In the genomic region with DNA sequence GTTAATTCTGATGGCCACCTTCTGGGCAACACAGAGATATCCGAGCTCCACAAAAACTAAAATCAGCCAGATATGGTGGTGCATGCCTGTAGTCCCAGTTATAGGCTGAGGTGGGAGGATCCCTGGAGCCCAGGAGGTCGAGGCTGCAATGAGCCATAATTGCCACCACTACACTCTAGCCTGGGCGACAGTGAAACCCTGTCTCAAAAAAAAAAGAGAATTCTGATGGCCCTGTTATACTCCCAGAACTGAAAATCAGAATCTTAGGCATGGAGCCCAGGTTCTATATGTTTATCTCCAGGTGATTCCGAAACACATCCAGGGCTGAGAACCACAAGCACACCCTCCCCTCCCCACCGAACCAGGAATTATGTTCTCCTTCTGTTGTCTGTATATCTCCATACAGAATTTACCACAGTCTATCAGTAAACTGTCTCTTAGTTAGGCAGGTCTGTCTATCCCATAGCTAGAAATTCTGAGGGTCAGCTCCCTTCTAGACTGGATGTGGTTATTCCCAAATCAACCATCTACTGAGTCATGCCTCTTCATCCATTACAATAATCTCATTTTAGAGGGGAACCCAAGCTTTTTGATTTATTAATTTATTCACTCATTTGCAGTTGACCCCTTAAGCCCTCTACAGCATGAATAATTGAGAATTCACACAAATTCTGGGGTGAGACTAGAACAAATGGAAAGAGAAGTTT, we compare ENCODE assay signal across 12 cellular contexts. TPM values are rescaled to one million over a fixed set of nuclear protein-coding genes. Genes with fewer than 3 reads are reported as not detected.
A peak's percentile ranks its signal among the peaks of the same experiment; 100 is the strongest.
DNase-seq lines count a peak whose midpoint lies in the region; ATAC-seq, FAIRE-seq and TF ChIP-seq lines count a peak whose summit lies in the region.
"Had no signal": no experiment of that assay in that cellular context is flagged by ENCODE, and none has a peak within 500 bp of the region (broad histone marks: within the 10 kb centered on the region; RNA-seq: fewer than 3 reads in every experiment).

No MANE protein-coding gene starts in this region.

- dilution Hi-C loops in keratinocyte (cut with MboI; ENCODE audit: extremely low pct_ligation_motif_present, low sequenced_read_pairs) = no loop called here

- no peak overlapping the region for H3K9ac ChIP-seq in keratinocyte (ENCODE audit: control insufficient read depth, extremely low read depth, insufficient read depth, low read length)

- no peak for FAIRE-seq in keratinocyte (lab: Jason Lieb, UNC)

- H2AFZ ChIP-seq in keratinocyte (ENCODE audit: control insufficient read depth, low read length) = no peak overlapping the region

- H3K27me3 ChIP-seq in right atrium auricular region = no peaks in the 10 kb centered on the region
- H3K27me3 ChIP-seq in keratinocyte (ENCODE audit: control insufficient read depth, extremely low read depth, insufficient read depth, low read length) = no peaks in the 10 kb centered on the region
- no peaks in the 10 kb centered on the region for H3K27me3 ChIP-seq in upper lobe of right lung
- H3K27me3 ChIP-seq: cardiac muscle cell had no signal

- H3K9me3 ChIP-seq in right atrium auricular region (no peaks in the 10 kb centered on the region), keratinocyte (ENCODE audit: control insufficient read depth, low read depth, low read length) (no peaks in the 10 kb centered on the region), upper lobe of right lung (no peaks in the 10 kb centered on the region)

- H3K4me3 ChIP-seq in right atrium auricular region = no peak overlapping the region
- peak overlapping the region in 1 of 3 experiments; percentile 28 for H3K4me3 ChIP-seq in keratinocyte (ENCODE audit: control insufficient read depth in 2 of 3, extremely low read depth in 1 of 3, insufficient read depth in 2 of 3, low read depth in 1 of 3, low read length in 3 of 3)
- H3K4me3 ChIP-seq in upper lobe of right lung = no peak overlapping the region
- H3K4me3 ChIP-seq: cardiac muscle cell had no signal

- DNase-seq in cardiac septum (ENCODE audit: low spot score) (peak; percentile 1), right atrium auricular region (ENCODE audit: low spot score) (no peak), keratinocyte (ENCODE audit: low read depth, low spot score) (no peak), upper lobe of right lung (no peak), hippocampal formation (lab: John Stamatoyannopoulos, UW) (no peak), NCI-H1417 treated with DMSO at 0.1 percent for 48 hours (lab: John Stamatoyannopoulos, UW) (no peak)
- peak; percentile 0 for DNase-seq in activated CD8-positive, alpha-beta memory T cell treated with anti-CD3 and anti-CD28 coated beads, Interleukin-2, amount 50 U/mL, for 4 hours
- DNase-seq: MM.1S, NCI-H446, RPMI8226 had no signal

- no peak overlapping the region for H3K27ac ChIP-seq in right atrium auricular region
- H3K27ac ChIP-seq in keratinocyte (ENCODE audit: control insufficient read depth, insufficient read depth, low read length) = peak overlapping the region; percentile 47
- H3K27ac ChIP-seq in upper lobe of right lung = peak overlapping the region; percentile 61
- H3K27ac ChIP-seq: cardiac muscle cell had no signal

- ATAC-seq in upper lobe of right lung = no peak
- no peak for ATAC-seq in HG02588 (IDR thresholded peaks at IDR 0.05; ENCODE audit: unreplicated experiment)

- peaks cover 2% of the 10 kb centered on the region for H3K9me1 ChIP-seq in keratinocyte (ENCODE audit: control insufficient read depth, extremely low read depth, insufficient read depth, low read length)

- TF ChIP-seq CTCF in right atrium auricular region (IDR thresholded peaks at IDR 0.05) = no peak
- TF ChIP-seq CTCF in keratinocyte (optimal IDR thresholded peaks at IDR 0.05 in 1 of 3, IDR thresholded peaks at IDR 0.05 in 1 of 3, conservative IDR thresholded peaks at IDR 0.05 in 1 of 3; ENCODE audit: extremely low read depth in 1 of 3, insufficient read depth in 2 of 3, low read length in 3 of 3) = no peak
- TF ChIP-seq CTCF in upper lobe of right lung (IDR thresholded peaks at IDR 0.05) = no peak

- peak overlapping the region; percentile 12 for H3K4me2 ChIP-seq in keratinocyte (ENCODE audit: control insufficient read depth, extremely low read depth, insufficient read depth, low read depth, low read length)

- intact Hi-C loops in cardiac septum (cut with DNase I) (no loop called here), upper lobe of right lung (cut with DNase I) (no loop called here)

- H3K4me1 ChIP-seq in right atrium auricular region (peaks cover 0 to 4% of the 10 kb centered on the region in 2 donors), keratinocyte (ENCODE audit: control insufficient read depth, extremely low read depth, insufficient read depth, low read length) (peaks cover 22% of the 10 kb centered on the region), upper lobe of right lung (peaks cover 57% of the 10 kb centered on the region)

- no peaks in the 10 kb centered on the region for H3K36me3 ChIP-seq in right atrium auricular region
- no peaks in the 10 kb centered on the region for H3K36me3 ChIP-seq in keratinocyte (ENCODE audit: control insufficient read depth in 2 of 2, extremely low read depth in 1 of 2, insufficient read depth in 2 of 2, low read length in 2 of 2)
- H3K36me3 ChIP-seq in upper lobe of right lung = no peaks in the 10 kb centered on the region
- H3K36me3 ChIP-seq: cardiac muscle cell had no signal

- no peaks in the 10 kb centered on the region for H4K20me1 ChIP-seq in keratinocyte (ENCODE audit: control insufficient read depth, extremely low read depth, insufficient read depth, low read length)

- H3K79me2 ChIP-seq in keratinocyte (ENCODE audit: control insufficient read depth, insufficient read depth, low read length) = no peaks in the 10 kb centered on the region

RNA-seq across cellular contexts. Expression of gene CCND3, which starts 24.8 kb away (rescaled TPM):
- total RNA-seq in cardiac septum = 33.5 TPM
- total RNA-seq in right atrium auricular region = 100 to 1,000 TPM in 1 of 2 donors, 10 to 100 TPM in 1; 78.7 to 129 TPM
- 37.3 to 58.9 TPM (median 37.4 TPM) in 3 replicates for polyA plus RNA-seq in keratinocyte
- 2.1 TPM for polyA plus RNA-seq in keratinocyte (2011; ENCODE audit: low read depth)
- polyA plus RNA-seq in keratinocyte (2011; cell fraction: cytosol; rRNA removed) = 34.4 and 52.8 TPM in 2 replicates
- 31.4 and 32.6 TPM in 2 replicates for polyA plus RNA-seq in keratinocyte (2011; cell fraction: nucleus; rRNA removed)
- polyA plus RNA-seq in keratinocyte (2012; ENCODE audit: low replicate concordance) = 20.7 and 62.5 TPM in 2 replicates
- polyA minus RNA-seq in keratinocyte = 29.1 to 65.9 TPM (median 39.1 TPM) in 3 replicates
- polyA minus RNA-seq in keratinocyte (2011; cell fraction: cytosol; rRNA and poly(A)+ RNA removed) = 76.7 TPM
- polyA minus RNA-seq in keratinocyte (2011; cell fraction: nucleus; rRNA and poly(A)+ RNA removed) = 16.4 and 18.1 TPM in 2 replicates
- 186 TPM for total RNA-seq in upper lobe of right lung

RNA-seq across cellular contexts. Expression of gene BYSL, which starts 45.1 kb away (rescaled TPM):
- 11.3 TPM for total RNA-seq in cardiac septum
- 1 to 10 TPM; 3.0 to 7.6 TPM for total RNA-seq in right atrium auricular region
- polyA plus RNA-seq in keratinocyte = 34.3 to 39.2 TPM (median 34.5 TPM) in 3 replicates
- 38.2 TPM for polyA plus RNA-seq in keratinocyte (2011; ENCODE audit: low read depth)
- polyA plus RNA-seq in keratinocyte (2011; cell fraction: cytosol; rRNA removed) = 31.3 and 32.8 TPM in 2 replicates
- 36.9 and 43.6 TPM in 2 replicates for polyA plus RNA-seq in keratinocyte (2011; cell fraction: nucleus; rRNA removed)
- 27.9 and 36.3 TPM in 2 replicates for polyA plus RNA-seq in keratinocyte (2012; ENCODE audit: low replicate concordance)
- polyA minus RNA-seq in keratinocyte = 29.8 to 54.3 TPM (median 30.2 TPM) in 3 replicates
- 23.2 TPM for polyA minus RNA-seq in keratinocyte (2011; cell fraction: cytosol; rRNA and poly(A)+ RNA removed)
- 15.5 and 20.5 TPM in 2 replicates for polyA minus RNA-seq in keratinocyte (2011; cell fraction: nucleus; rRNA and poly(A)+ RNA removed)
- total RNA-seq in upper lobe of right lung = 11.6 TPM

RNA-seq across cellular contexts. Expression of gene MED20, which starts 45.4 kb away (rescaled TPM):
- 16.5 TPM for total RNA-seq in cardiac septum
- total RNA-seq in right atrium auricular region = 1 to 10 TPM; 8.6 to 8.8 TPM
- 34.0 to 37.5 TPM (median 34.8 TPM) in 3 replicates for polyA plus RNA-seq in keratinocyte
- polyA plus RNA-seq in keratinocyte (2011; ENCODE audit: low read depth) = 6.9 TPM
- polyA plus RNA-seq in keratinocyte (2011; cell fraction: cytosol; rRNA removed) = 29.3 and 45.5 TPM in 2 replicates
- polyA plus RNA-seq in keratinocyte (2011; cell fraction: nucleus; rRNA removed) = 39.8 and 44.8 TPM in 2 replicates
- 17.0 and 28.1 TPM in 2 replicates for polyA plus RNA-seq in keratinocyte (2012; ENCODE audit: low replicate concordance)
- polyA minus RNA-seq in keratinocyte = 42.2 to 43.7 TPM (median 42.3 TPM) in 3 replicates
- 26.7 TPM for polyA minus RNA-seq in keratinocyte (2011; cell fraction: cytosol; rRNA and poly(A)+ RNA removed)
- 17.5 and 31.7 TPM in 2 replicates for polyA minus RNA-seq in keratinocyte (2011; cell fraction: nucleus; rRNA and poly(A)+ RNA removed)
- total RNA-seq in upper lobe of right lung = 18.3 TPM

Comparison
In these comparisons a context has a peak if more than half of its experiments do, and no peak if none do; other contexts are left out.
1. DNase-seq: peak in cardiac septum (single experiment) and activated CD8-positive, alpha-beta memory T cell treated with anti-CD3 and anti-CD28 coated beads, Interleukin-2, amount 50 U/mL, for 4 hours (single experiment); none in right atrium auricular region (single experiment), keratinocyte (single experiment), upper lobe of right lung (single experiment), hippocampal formation (0 of 2) and NCI-H1417 treated with DMSO at 0.1 percent for 48 hours (single experiment).
2. H3K27ac ChIP-seq: peak in keratinocyte (single experiment) and upper lobe of right lung (single experiment); none in right atrium auricular region (0 of 2).